Comparison of ENCODE assay signal across 1 cellular context in genomic region chr17:3529817-3530741, GRCh38.
TF ChIP-seq lines count a peak whose summit lies in the region.

No MANE protein-coding gene starts in this region.

TF ChIP-seq in HepG2, 621 proteins besides CTCF, POLR2A, EP300 and RAD21 (continued from another document and continues in another):
- no peak for TF ChIP-seq PREB (CRISPR knock-in tag; IDR thresholded peaks at IDR 0.05)
- TF ChIP-seq ZNF691 (CRISPR knock-in tag; IDR thresholded peaks at IDR 0.05; ENCODE audit: borderline replicate concordance, low read depth): no peak
- no peak for TF ChIP-seq NFE2 (CRISPR knock-in tag; IDR thresholded peaks at IDR 0.05)
- 0 out of 2 replicates have a peak, but pooled peaks have one; percentile 14 for TF ChIP-seq JUND (CRISPR knock-in tag; IDR thresholded peaks at IDR 0.05)
- TF ChIP-seq NFKBIZ (CRISPR knock-in tag; IDR thresholded peaks at IDR 0.05): no peak
- no peak for TF ChIP-seq ZZZ3 (CRISPR knock-in tag; IDR thresholded peaks at IDR 0.05; ENCODE audit: borderline replicate concordance)
- TF ChIP-seq RAD51 (IDR thresholded peaks at IDR 0.05; ENCODE audit: borderline replicate concordance): no peak
- no peak for TF ChIP-seq ZBTB42 (CRISPR knock-in tag; IDR thresholded peaks at IDR 0.05)
- peak; percentile 69 for TF ChIP-seq HNF1B (CRISPR knock-in tag; IDR thresholded peaks at IDR 0.05)
- no peak for TF ChIP-seq ZNF225 (CRISPR knock-in tag; IDR thresholded peaks at IDR 0.05)
- no peak for TF ChIP-seq NCOA1 (CRISPR knock-in tag; IDR thresholded peaks at IDR 0.05)
- TF ChIP-seq CBFB (CRISPR knock-in tag; IDR thresholded peaks at IDR 0.05): no peak
- no peak; the same call in 1 of the 2 replicates for TF ChIP-seq MTA1 (CRISPR knock-in tag; IDR thresholded peaks at IDR 0.05; ENCODE audit: borderline replicate concordance)
- TF ChIP-seq NFAT5 (CRISPR knock-in tag; IDR thresholded peaks at IDR 0.05): no peak
- no peak for TF ChIP-seq ZNF737 (CRISPR knock-in tag; IDR thresholded peaks at IDR 0.05; ENCODE audit: borderline replicate concordance)
- no peak for TF ChIP-seq RBM22 (optimal IDR thresholded peaks at IDR 0.05; ENCODE audit: low read length)
- no peak for TF ChIP-seq ATRX (CRISPR knock-in tag; IDR thresholded peaks at IDR 0.05; ENCODE audit: borderline replicate concordance)
- TF ChIP-seq LCORL (IDR thresholded peaks at IDR 0.05): no peak
- peak; percentile 83 for TF ChIP-seq LCORL (CRISPR knock-in tag; IDR thresholded peaks at IDR 0.05)
- TF ChIP-seq ZFP36L2 (CRISPR knock-in tag; IDR thresholded peaks at IDR 0.05): no peak
- TF ChIP-seq ZNF777 (CRISPR knock-in tag; IDR thresholded peaks at IDR 0.05): peak; percentile 54; the same call in 1 of the 2 replicates
- no peak for TF ChIP-seq GRHL1 (CRISPR knock-in tag; conservative IDR thresholded peaks at IDR 0.05)
- TF ChIP-seq MED8 (CRISPR knock-in tag; IDR thresholded peaks at IDR 0.05; ENCODE audit: insufficient replicate concordance): no peak
- TF ChIP-seq ZNF792 (CRISPR knock-in tag; IDR thresholded peaks at IDR 0.05): no peak
- TF ChIP-seq IKZF1 (IDR thresholded peaks at IDR 0.05): no peak
- no peak; the same call in 1 of the 2 replicates for TF ChIP-seq ZNF749 (CRISPR knock-in tag; IDR thresholded peaks at IDR 0.05; ENCODE audit: borderline replicate concordance)
- TF ChIP-seq CEBPZ (IDR thresholded peaks at IDR 0.05; ENCODE audit: low read length): no peak
- TF ChIP-seq ZBTB7B (CRISPR knock-in tag; IDR thresholded peaks at IDR 0.05): peak; percentile 66; the same call in 1 of the 2 replicates
- TF ChIP-seq ZBTB49 (CRISPR knock-in tag; IDR thresholded peaks at IDR 0.05; ENCODE audit: borderline replicate concordance): no peak
- TF ChIP-seq FOXP1 (IDR thresholded peaks at IDR 0.05): no peak
- no peak for TF ChIP-seq FOXP1 (CRISPR knock-in tag; IDR thresholded peaks at IDR 0.05)
- TF ChIP-seq ZBED4 (CRISPR knock-in tag; IDR thresholded peaks at IDR 0.05; ENCODE audit: borderline replicate concordance): no peak
- TF ChIP-seq MIER3 (CRISPR knock-in tag; IDR thresholded peaks at IDR 0.05; ENCODE audit: borderline replicate concordance): no peak
- TF ChIP-seq NRL (CRISPR knock-in tag; IDR thresholded peaks at IDR 0.05; ENCODE audit: borderline replicate concordance): no peak
- no peak for TF ChIP-seq RFXANK (CRISPR knock-in tag; IDR thresholded peaks at IDR 0.05)
- TF ChIP-seq ZFP36 (IDR thresholded peaks at IDR 0.05; ENCODE audit: borderline replicate concordance, low read depth, low read length, partially characterized antibody): no peak
- no peak for TF ChIP-seq ZNF275 (CRISPR knock-in tag; IDR thresholded peaks at IDR 0.05; ENCODE audit: borderline replicate concordance)
- TF ChIP-seq ZNF24 (IDR thresholded peaks at IDR 0.05): no peak
